Comparison of ENCODE assay signal across 19 cellular contexts in genomic region chr6:7974553-7974931, GRCh38.
DNase-seq lines count a peak whose midpoint lies in the region; ATAC-seq, FAIRE-seq and TF ChIP-seq lines count a peak whose summit lies in the region.
"Had no signal": no experiment of that assay in that cellular context is flagged by ENCODE, and none has a peak within 500 bp of the region (broad histone marks: within the 10 kb centered on the region; RNA-seq: fewer than 3 reads in every experiment).

No MANE protein-coding gene starts in this region.

- CTCF ChIA-PET in MCF 10A (lab: Yijun Ruan, JAX), result no interaction called here

- H3K27me3 Mint-ChIP-seq in MCF 10A (ENCODE audit: insufficient read depth, unreplicated experiment), result no peaks in the 10 kb centered on the region

- intact Hi-C loops in MCF 10A (cut with micrococcal nuclease), result no loop called here
- intact Hi-C loops in left lung (cut with DNase I), result no loop called here

- peaks cover 0 to 6% of the 10 kb centered on the region in 2 donors for H3K9me3 ChIP-seq in left lung
- H3K9me3 ChIP-seq: gastroesophageal sphincter, pancreas had no signal

- H3K36me3 ChIP-seq in left lung, result no peaks in the 10 kb centered on the region
- H3K36me3 ChIP-seq: cardiac muscle cell, gastroesophageal sphincter, pancreas had no signal

- TF ChIP-seq CTCF in MCF 10A (IDR thresholded peaks at IDR 0.05; ENCODE audit: unreplicated experiment) (no peak), left lung (IDR thresholded peaks at IDR 0.05) (no peak)

- H3K9me3 Mint-ChIP-seq in MCF 10A (ENCODE audit: unreplicated experiment), result no peaks in the 10 kb centered on the region
- H3K9me3 Mint-ChIP-seq: CD4-positive, alpha-beta T cell had no signal

- BruUV-seq in MCF 10A (replicated peaks; lab: Mats Ljungman, UMichigan), result no TSS peak

- DNase-seq in NCI-H2029 treated with DMSO at 0.1 percent for 48 hours (lab: John Stamatoyannopoulos, UW), result peak; percentile 76
- no peak for DNase-seq in NCI-H2029 (lab: John Stamatoyannopoulos, UW)
- no peak for DNase-seq in MCF 10A (ENCODE audit: unreplicated experiment)
- no peak for DNase-seq in left lung
- DNase-seq in RCC 7860 (ENCODE audit: low spot score), result no peak
- DNase-seq in NCI-H510A (lab: John Stamatoyannopoulos, UW), result no peak
- DNase-seq: activated CD8-positive, alpha-beta memory T cell treated with anti-CD3 and anti-CD28 coated beads, Interleukin-2, amount 50 U/mL, for 4 hours; activated naive CD4-positive, alpha-beta T cell treated with anti-CD3 and anti-CD28 coated beads for 36 hours; CD4-positive, alpha-beta T cell; H7; NCI-H524; stimulated activated CD4-positive, alpha-beta T cell treated with anti-CD3 and anti-CD28 coated beads, Interleukin-12 subunit alpha, Interleukin-12 subunit beta, amount 100 ng/mL, for 4 hours had no signal

- POLR2A ChIA-PET in MCF 10A (lab: Yijun Ruan, JAX), result interaction anchor here (0.7 to 1.6 kb wide), 3 partner anchors 14 to 663 kb away, joined by 3 to 6 read pairs (median 3); no protein-coding TSS in a partner anchor

- ATAC-seq in left lung, result peak; percentile 59
- no peak for ATAC-seq in HG02938 (IDR thresholded peaks at IDR 0.05; ENCODE audit: unreplicated experiment)
- ATAC-seq: GM12878 had no signal

- H3K4me1 ChIP-seq in left lung, result peaks cover 6 to 22% of the 10 kb centered on the region in 2 donors

- peaks cover 0 to 23% of the 10 kb centered on the region in 2 donors for H3K27me3 ChIP-seq in left lung
- H3K27me3 ChIP-seq: cardiac muscle cell, gastroesophageal sphincter, pancreas had no signal

- H3K36me3 Mint-ChIP-seq in MCF 10A (ENCODE audit: insufficient read depth, unreplicated experiment), result no peaks in the 10 kb centered on the region

- peaks cover 11% of the 10 kb centered on the region for H3K4me1 Mint-ChIP-seq in MCF 10A (ENCODE audit: insufficient read depth, unreplicated experiment)

- H3K27ac ChIP-seq in left lung (peak overlapping the region in 1 of 2 donors; percentile 28), temporal lobe (ENCODE audit: low read depth, low read length) (peak overlapping the region; percentile 86)
- H3K27ac ChIP-seq: cardiac muscle cell, pancreas had no signal

- H3K27ac Mint-ChIP-seq in MCF 10A (ENCODE audit: low read depth, unreplicated experiment), result peak overlapping the region; percentile 44
- H3K27ac Mint-ChIP-seq: activated naive CD4-positive, alpha-beta T cell treated with anti-CD3 and anti-CD28 coated beads for 36 hours; CD4-positive, alpha-beta T cell; stimulated activated naive CD8-positive, alpha-beta T cell treated with anti-CD3 and anti-CD28 coated beads, Interleukin-15, Interleukin-2, amounts not matched to agents 100 ng/mL and 50 ng/mL, for 24 hours had no signal

- H3K4me3 ChIP-seq in left lung, result no peak overlapping the region
- H3K4me3 ChIP-seq: cardiac muscle cell, gastroesophageal sphincter, GM12878 had no signal

- peak overlapping the region; percentile 63 for H3K4me3 Mint-ChIP-seq in MCF 10A (ENCODE audit: unreplicated experiment)
- H3K4me3 Mint-ChIP-seq: activated naive CD4-positive, alpha-beta T cell treated with anti-CD3 and anti-CD28 coated beads for 36 hours; CD4-positive, alpha-beta T cell; stimulated activated naive CD8-positive, alpha-beta T cell treated with anti-CD3 and anti-CD28 coated beads, Interleukin-15, Interleukin-2, amounts not matched to agents 100 ng/mL and 50 ng/mL, for 24 hours had no signal

- FAIRE-seq in RCC 7860 (lab: Jason Lieb, UNC), result no peak
- FAIRE-seq: GM12878, pancreas had no signal
